ENCODE assay signal across 8 cellular contexts in the genomic region with DNA sequence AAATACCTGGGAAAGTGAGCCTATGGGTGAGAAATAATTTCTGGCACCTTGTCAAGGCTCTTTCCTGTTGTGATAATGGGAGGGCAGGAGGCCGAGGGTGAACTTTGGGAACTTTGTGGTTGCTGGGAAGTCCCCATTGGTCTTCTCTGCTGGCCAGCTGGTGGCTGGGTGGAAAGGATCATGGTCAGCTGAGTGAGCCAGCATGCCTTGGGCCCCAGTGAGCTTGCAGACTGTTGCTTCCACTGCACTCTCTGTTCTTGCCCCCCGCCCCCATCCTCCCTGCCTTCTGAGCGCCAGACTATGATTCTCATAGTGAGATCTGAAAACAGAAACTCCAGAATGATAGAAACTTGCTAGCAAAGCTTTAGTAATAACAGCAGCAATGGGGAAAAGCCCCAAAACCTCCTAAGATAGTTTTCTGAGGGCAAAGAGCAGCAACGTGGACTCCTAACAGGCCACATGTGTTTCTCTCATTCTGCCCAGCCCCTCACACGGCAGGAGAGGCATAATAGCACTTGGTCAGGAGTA.
DNase-seq lines count a peak whose midpoint lies in the region; ATAC-seq lines count a peak whose summit lies in the region.

No MANE protein-coding gene starts in this region.

- H3K4me1 Mint-ChIP-seq in activated CD4-positive, alpha-beta memory T cell treated with anti-CD3 and anti-CD28 coated beads, Interleukin-2, amount 10 ng/mL, durations not matched to agents 7 days and 5 days = peaks cover 33% of the 10 kb centered on the region
- H3K4me1 Mint-ChIP-seq in stimulated activated naive B cell treated with anti-CD40 and anti-IgM and Interleukin-4, amounts not matched to agents 10 μg/mL and 1 μg/mL and 100 μg/mL, for 72 hours = peaks cover 22 to 25% of the 10 kb centered on the region in 2 donors

- ATAC-seq in HG02885 (IDR thresholded peaks at IDR 0.05; ENCODE audit: poor library complexity, unreplicated experiment) = peak; percentile 63
- peak; percentile 69 to 73 for ATAC-seq in stimulated activated naive B cell treated with anti-CD40 and anti-IgM and Interleukin-4, amounts not matched to agents 10 μg/mL and 1 μg/mL and 100 μg/mL, for 72 hours (replicated peaks)

- H3K27ac ChIP-seq in caudate nucleus (ENCODE audit: low read depth, low read length) = no peak overlapping the region

- CTCF ChIA-PET in activated CD4-positive, alpha-beta memory T cell treated with anti-CD3 and anti-CD28 coated beads, Interleukin-2, amount 10 ng/mL, durations not matched to agents 7 days and 5 days (lab: Charles Lee) = interaction anchor here (1.2 kb wide), 1 partner anchor 42 kb away, joined by 3 read pairs; no protein-coding TSS in a partner anchor

- peaks cover 19% of the 10 kb centered on the region for H3K27me3 Mint-ChIP-seq in activated CD4-positive, alpha-beta memory T cell treated with anti-CD3 and anti-CD28 coated beads, Interleukin-2, amount 10 ng/mL, durations not matched to agents 7 days and 5 days
- H3K27me3 Mint-ChIP-seq in stimulated activated naive B cell treated with anti-CD40 and anti-IgM and Interleukin-4, amounts not matched to agents 10 μg/mL and 1 μg/mL and 100 μg/mL, for 72 hours = peaks cover 5 to 6% of the 10 kb centered on the region in 2 donors

- DNase-seq in activated CD8-positive, alpha-beta memory T cell treated with anti-CD3 and anti-CD28 coated beads for 24 hours = peak; percentile 77
- DNase-seq in activated CD8-positive, alpha-beta memory T cell treated with anti-CD3 and anti-CD28 coated beads, Interleukin-2, amount 50 U/mL, for 4 hours = no peak
- DNase-seq in activated CD4-positive, alpha-beta memory T cell treated with anti-CD3 and anti-CD28 coated beads, Interleukin-2, amount 10 ng/mL, durations not matched to agents 7 days and 5 days = peak; percentile 36
- peak; percentile 69 for DNase-seq in stimulated activated naive B cell treated with anti-CD40 and anti-IgM and Interleukin-4, amounts not matched to agents 10 μg/mL and 1 μg/mL and 100 μg/mL, for 72 hours
- DNase-seq in NCI-H345 (lab: John Stamatoyannopoulos, UW) (no peak), caudate nucleus (lab: John Stamatoyannopoulos, UW) (no peak), LoVo (ENCODE audit: low spot score) (no peak)

- H3K4me3 Mint-ChIP-seq in activated CD4-positive, alpha-beta memory T cell treated with anti-CD3 and anti-CD28 coated beads, Interleukin-2, amount 10 ng/mL, durations not matched to agents 7 days and 5 days = no peak overlapping the region
- H3K4me3 Mint-ChIP-seq in stimulated activated naive B cell treated with anti-CD40 and anti-IgM and Interleukin-4, amounts not matched to agents 10 μg/mL and 1 μg/mL and 100 μg/mL, for 72 hours = peak overlapping the region in 1 of 2 donors; percentile 25

- H3K27ac Mint-ChIP-seq in activated CD4-positive, alpha-beta memory T cell treated with anti-CD3 and anti-CD28 coated beads, Interleukin-2, amount 10 ng/mL, durations not matched to agents 7 days and 5 days = no peak overlapping the region
- H3K27ac Mint-ChIP-seq in stimulated activated naive B cell treated with anti-CD40 and anti-IgM and Interleukin-4, amounts not matched to agents 10 μg/mL and 1 μg/mL and 100 μg/mL, for 72 hours = peak overlapping the region; percentile 94

- H3K36me3 Mint-ChIP-seq in activated CD4-positive, alpha-beta memory T cell treated with anti-CD3 and anti-CD28 coated beads, Interleukin-2, amount 10 ng/mL, durations not matched to agents 7 days and 5 days (ENCODE audit: low read depth) = no peaks in the 10 kb centered on the region
- peaks cover 0 to 3% of the 10 kb centered on the region in 2 donors for H3K36me3 Mint-ChIP-seq in stimulated activated naive B cell treated with anti-CD40 and anti-IgM and Interleukin-4, amounts not matched to agents 10 μg/mL and 1 μg/mL and 100 μg/mL, for 72 hours

- POLR2A ChIA-PET in activated CD4-positive, alpha-beta memory T cell treated with anti-CD3 and anti-CD28 coated beads, Interleukin-2, amount 10 ng/mL, durations not matched to agents 7 days and 5 days (lab: Charles Lee) = interaction anchor here (1.1 to 1.3 kb wide), 2 partner anchors 11 to 179 kb away, joined by 3 to 4 read pairs; no protein-coding TSS in a partner anchor

- no peaks in the 10 kb centered on the region for H3K9me3 Mint-ChIP-seq in activated CD4-positive, alpha-beta memory T cell treated with anti-CD3 and anti-CD28 coated beads, Interleukin-2, amount 10 ng/mL, durations not matched to agents 7 days and 5 days
- peaks cover 0 to 3% of the 10 kb centered on the region in 2 donors for H3K9me3 Mint-ChIP-seq in stimulated activated naive B cell treated with anti-CD40 and anti-IgM and Interleukin-4, amounts not matched to agents 10 μg/mL and 1 μg/mL and 100 μg/mL, for 72 hours

Comparison
In these comparisons a context has a peak if more than half of its experiments do, and no peak if none do; other contexts are left out.
1. DNase-seq: peak in activated CD8-positive, alpha-beta memory T cell treated with anti-CD3 and anti-CD28 coated beads for 24 hours (single experiment), activated CD4-positive, alpha-beta memory T cell treated with anti-CD3 and anti-CD28 coated beads, Interleukin-2, amount 10 ng/mL, durations not matched to agents 7 days and 5 days (single experiment) and stimulated activated naive B cell treated with anti-CD40 and anti-IgM and Interleukin-4, amounts not matched to agents 10 μg/mL and 1 μg/mL and 100 μg/mL, for 72 hours (single experiment); none in activated CD8-positive, alpha-beta memory T cell treated with anti-CD3 and anti-CD28 coated beads, Interleukin-2, amount 50 U/mL, for 4 hours (single experiment), NCI-H345 (single experiment), caudate nucleus (0 of 61) and LoVo (single experiment).